In the genomic region with DNA sequence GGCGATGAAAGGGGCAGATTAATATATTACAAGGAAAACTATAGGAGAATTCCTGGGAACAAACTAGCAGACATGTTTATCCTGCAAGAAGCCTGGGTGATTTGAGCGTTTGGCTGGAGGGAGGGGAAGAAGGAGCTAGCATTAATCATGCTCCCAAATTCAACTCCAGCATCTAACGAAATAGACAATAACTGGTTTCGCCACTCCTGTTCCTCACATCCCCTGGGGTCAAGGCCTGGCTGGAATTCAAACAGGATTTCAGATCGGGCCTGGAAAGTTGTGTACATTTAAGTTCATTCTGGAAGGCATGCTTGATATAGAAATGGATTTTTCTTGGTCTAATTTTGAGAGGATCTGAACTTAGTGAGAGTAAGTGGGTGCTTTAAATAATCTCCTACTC, we compare ENCODE assay signal across 20 cellular contexts.
DNase-seq lines count a peak whose midpoint lies in the region; FAIRE-seq and TF ChIP-seq lines count a peak whose summit lies in the region.
"Had no signal": no experiment of that assay in that cellular context is flagged by ENCODE, and none has a peak within 500 bp of the region (broad histone marks: within the 10 kb centered on the region; RNA-seq: fewer than 3 reads in every experiment).

No MANE protein-coding gene starts in this region.

- no peaks in the 10 kb centered on the region for H3K36me3 ChIP-seq in mammary epithelial cell (ENCODE audit: insufficient read depth, low read length)
- H3K36me3 ChIP-seq in keratinocyte (ENCODE audit: control insufficient read depth in 2 of 2, extremely low read depth in 1 of 2, insufficient read depth in 2 of 2, low read length in 2 of 2), result no peaks in the 10 kb centered on the region
- H3K36me3 ChIP-seq in tibial artery, result no peaks in the 10 kb centered on the region

- peaks cover 2% of the 10 kb centered on the region for H3K9me3 Mint-ChIP-seq in activated T-cell treated with anti-CD3 and anti-CD28 coated beads, Interleukin-2, amount 50 U/mL, for 24 hours

- H3K9ac ChIP-seq in mammary epithelial cell (ENCODE audit: insufficient read depth, low read length) (no peak overlapping the region), keratinocyte (ENCODE audit: control insufficient read depth, extremely low read depth, insufficient read depth, low read length) (no peak overlapping the region)
- H3K9ac ChIP-seq: KMS-11 had no signal

- BruUV-seq in mammary epithelial cell (replicated peaks; lab: Mats Ljungman, UMichigan), result no TSS peak

- no peak overlapping the region for H3K4me3 ChIP-seq in mammary epithelial cell (replicated peaks in 1 of 3; ENCODE audit: insufficient read depth in 1 of 3, low read depth in 2 of 3, low read length in 3 of 3)
- H3K4me3 ChIP-seq in keratinocyte (ENCODE audit: control insufficient read depth in 2 of 3, extremely low read depth in 1 of 3, insufficient read depth in 2 of 3, low read depth in 1 of 3, low read length in 3 of 3), result no peak overlapping the region
- no peak overlapping the region for H3K4me3 ChIP-seq in tibial artery
- H3K4me3 ChIP-seq: A549 had no signal

- H3K27ac Mint-ChIP-seq in activated T-cell treated with anti-CD3 and anti-CD28 coated beads, Interleukin-2, amount 50 U/mL, for 24 hours, result no peak overlapping the region
- H3K27ac Mint-ChIP-seq: B cell had no signal

- FAIRE-seq in keratinocyte (lab: Jason Lieb, UNC), result peak; percentile 44
- FAIRE-seq: A549, H1, HTR-8/SVneo had no signal

- H2AFZ ChIP-seq in mammary epithelial cell (ENCODE audit: low read depth, low read length), result peak overlapping the region; percentile 46
- H2AFZ ChIP-seq in keratinocyte (ENCODE audit: control insufficient read depth, low read length), result no peak overlapping the region

- DNase-seq in RPMI7951 (ENCODE audit: low read depth) (peak; percentile 51), mammary epithelial cell (no peak), keratinocyte (ENCODE audit: low read depth, low spot score) (no peak), tibial artery (peak; percentile 78 to 79), SKM-1 treated with dmso at 0.1 percent for 144 hours (lab: John Stamatoyannopoulos, UW; ENCODE audit: unreplicated experiment) (no peak), globus pallidus (ENCODE audit: low spot score) (no peak)
- no peak for DNase-seq in activated T-cell treated with anti-CD3 and anti-CD28 coated beads, Interleukin-2, amount 50 U/mL, for 24 hours
- DNase-seq: NCI-H1105, NCI-H1694, NCI-H2081, NCI-H2171 treated with DMSO at 0.1 percent for 48 hours, NCI-H524 treated with DMSO at 0.1 percent for 48 hours, NCI-H82, RPMI8226, SHP77 had no signal

- 50% methylated on average over 2 of the region's 5 CpGs for WGBS in mammary epithelial cell (ENCODE audit: low coverage, missing lambda C conversion rate)

- intact Hi-C loops in mammary epithelial cell (cut with micrococcal nuclease) (loop anchor here (10.0 kb wide), 1 partner anchor 69 kb away; no protein-coding TSS in a partner anchor), tibial artery (cut with DNase I; ENCODE audit: low total_unique reads) (no loop called here)

- TF ChIP-seq CTCF in mammary epithelial cell (conservative IDR thresholded peaks at IDR 0.05 in 1 of 2, IDR thresholded peaks at IDR 0.05 in 1 of 2; ENCODE audit: extremely low read depth in 1 of 2, insufficient read depth in 1 of 2, low read depth in 1 of 2, low read length in 2 of 2) (no peak), keratinocyte (optimal IDR thresholded peaks at IDR 0.05 in 1 of 3, IDR thresholded peaks at IDR 0.05 in 1 of 3, conservative IDR thresholded peaks at IDR 0.05 in 1 of 3; ENCODE audit: extremely low read depth in 1 of 3, insufficient read depth in 2 of 3, low read length in 3 of 3) (no peak), tibial artery (IDR thresholded peaks at IDR 0.05) (no peak)

- H3K4me1 ChIP-seq in mammary epithelial cell (ENCODE audit: insufficient read depth, low read length) (peaks cover 25% of the 10 kb centered on the region), keratinocyte (ENCODE audit: control insufficient read depth, extremely low read depth, insufficient read depth, low read length) (peaks cover 5% of the 10 kb centered on the region), tibial artery (peaks cover 0 to 86% (median 54%) of the 10 kb centered on the region in 4 donors)
- H3K4me1 ChIP-seq: A549 had no signal

- no peaks in the 10 kb centered on the region for H3K9me1 ChIP-seq in keratinocyte (ENCODE audit: control insufficient read depth, extremely low read depth, insufficient read depth, low read length)

- no peaks in the 10 kb centered on the region for H3K36me3 Mint-ChIP-seq in activated T-cell treated with anti-CD3 and anti-CD28 coated beads, Interleukin-2, amount 50 U/mL, for 24 hours (ENCODE audit: low read depth)

- in situ Hi-C loops in mammary epithelial cell (cut with MboI; ENCODE audit: low sequenced_read_pairs in 2 of 2), result no loop called here

- H3K79me2 ChIP-seq in mammary epithelial cell (ENCODE audit: insufficient read depth, low read length) (no peaks in the 10 kb centered on the region), keratinocyte (ENCODE audit: control insufficient read depth, insufficient read depth, low read length) (no peaks in the 10 kb centered on the region)

- H3K27me3 ChIP-seq in mammary epithelial cell (ENCODE audit: insufficient read depth, low read length), result no peaks in the 10 kb centered on the region
- no peaks in the 10 kb centered on the region for H3K27me3 ChIP-seq in keratinocyte (ENCODE audit: control insufficient read depth, extremely low read depth, insufficient read depth, low read length)
- H3K27me3 ChIP-seq in tibial artery, result no peaks in the 10 kb centered on the region

- H3K4me3 Mint-ChIP-seq in activated T-cell treated with anti-CD3 and anti-CD28 coated beads, Interleukin-2, amount 50 U/mL, for 24 hours, result no peak overlapping the region
- H3K4me3 Mint-ChIP-seq: B cell had no signal

- H3K27me3 Mint-ChIP-seq in activated T-cell treated with anti-CD3 and anti-CD28 coated beads, Interleukin-2, amount 50 U/mL, for 24 hours, result no peaks in the 10 kb centered on the region
- H3K27me3 Mint-ChIP-seq: B cell had no signal

- dilution Hi-C loops in mammary epithelial cell (cut with HindIII; ENCODE audit: low sequenced_read_pairs) (no loop called here), keratinocyte (cut with MboI; ENCODE audit: extremely low pct_ligation_motif_present, low sequenced_read_pairs) (no loop called here)

- H4K20me1 ChIP-seq in mammary epithelial cell (ENCODE audit: insufficient read depth, low read length) (no peaks in the 10 kb centered on the region), keratinocyte (ENCODE audit: control insufficient read depth, extremely low read depth, insufficient read depth, low read length) (no peaks in the 10 kb centered on the region)

- no peak overlapping the region for H3K4me2 ChIP-seq in mammary epithelial cell (ENCODE audit: insufficient read depth, low read depth, low read length)
- H3K4me2 ChIP-seq in keratinocyte (ENCODE audit: control insufficient read depth, extremely low read depth, insufficient read depth, low read depth, low read length), result no peak overlapping the region
- H3K4me2 ChIP-seq: A549, KMS-11 had no signal

- no peaks in the 10 kb centered on the region for H3K9me3 ChIP-seq in mammary epithelial cell (replicated peaks; ENCODE audit: insufficient read depth, low read length)
- H3K9me3 ChIP-seq in keratinocyte (ENCODE audit: control insufficient read depth, low read depth, low read length), result no peaks in the 10 kb centered on the region
- H3K9me3 ChIP-seq in tibial artery, result no peaks in the 10 kb centered on the region
- H3K9me3 ChIP-seq: A549 had no signal

- no peaks in the 10 kb centered on the region for H3K4me1 Mint-ChIP-seq in activated T-cell treated with anti-CD3 and anti-CD28 coated beads, Interleukin-2, amount 50 U/mL, for 24 hours (ENCODE audit: low read depth)
- H3K4me1 Mint-ChIP-seq: B cell had no signal

- no peak overlapping the region for H3K27ac ChIP-seq in mammary epithelial cell (ENCODE audit: insufficient read depth, low read depth, low read length)
- no peak overlapping the region for H3K27ac ChIP-seq in keratinocyte (ENCODE audit: control insufficient read depth, insufficient read depth, low read length)
- H3K27ac ChIP-seq in tibial artery, result peak overlapping the region; percentile 43 to 68
- H3K27ac ChIP-seq: A549, KMS-11 had no signal

- CTCF ChIA-PET in mammary epithelial cell (lab: Charles Lee; ENCODE audit: low non-redundant PET), result no interaction called here

Comparison
In these comparisons a context has a peak if more than half of its experiments do, and no peak if none do; other contexts are left out.
1. DNase-seq: peak in RPMI7951 (single experiment) and tibial artery (2 of 2); none in mammary epithelial cell (single experiment), keratinocyte (single experiment), SKM-1 treated with dmso at 0.1 percent for 144 hours (single experiment), globus pallidus (single experiment) and activated T-cell treated with anti-CD3 and anti-CD28 coated beads, Interleukin-2, amount 50 U/mL, for 24 hours (single experiment).
2. H3K27ac ChIP-seq: peak in tibial artery (2 of 2); none in mammary epithelial cell (single experiment) and keratinocyte (single experiment).